Comparison of ENCODE assay signal across 8 cellular contexts in the genomic region with DNA sequence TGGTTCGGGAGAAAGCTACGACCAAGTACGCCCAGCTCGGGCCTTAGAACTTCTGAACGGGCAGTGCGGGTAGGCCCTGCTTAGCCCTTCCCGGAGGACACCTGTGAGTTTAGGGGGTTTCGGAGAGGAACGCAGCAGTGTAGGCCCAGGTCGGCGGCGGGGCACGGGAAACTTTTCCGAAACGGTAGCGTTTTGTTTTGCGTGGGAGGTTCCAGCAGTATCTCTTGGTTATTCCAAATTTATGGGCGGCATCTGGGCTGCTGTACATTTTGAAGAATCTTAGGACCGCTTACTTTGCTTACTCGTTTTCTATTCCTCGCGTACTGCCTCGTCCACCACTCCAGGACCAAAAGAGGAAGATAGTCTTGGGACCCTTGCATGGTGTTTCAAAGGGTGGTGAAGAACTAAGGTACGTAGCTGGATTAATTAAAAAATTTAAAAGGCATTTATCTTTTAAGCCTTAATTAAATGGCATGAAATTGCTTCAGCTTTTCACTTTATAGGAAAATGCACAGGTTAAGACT. TPM values are rescaled to one million over a fixed set of nuclear protein-coding genes. Genes with fewer than 3 reads are reported as not detected.
DNase-seq lines count a peak whose midpoint lies in the region; ATAC-seq and FAIRE-seq lines count a peak whose summit lies in the region.

No MANE protein-coding gene starts in this region.

- H3K27me3 ChIP-seq in right cardiac atrium (ENCODE audit: control insufficient read depth, insufficient read depth) (no peaks in the 10 kb centered on the region), small intestine (ENCODE audit: control insufficient read depth in 2 of 2, insufficient read depth in 2 of 2, low read length in 2 of 2) (no peaks in the 10 kb centered on the region)

- peaks cover 46% of the 10 kb centered on the region for H3K36me3 Mint-ChIP-seq in activated CD8-positive, alpha-beta T cell treated with anti-CD3 and anti-CD28 coated beads, Interleukin-2, amount 10 ng/mL, durations not matched to agents 7 days and 5 days (ENCODE audit: low read depth)

- no peak for FAIRE-seq in small intestine (lab: Jason Lieb, UNC)

- peak overlapping the region; percentile 97 for H3K27ac Mint-ChIP-seq in activated CD8-positive, alpha-beta T cell treated with anti-CD3 and anti-CD28 coated beads, Interleukin-2, amount 10 ng/mL, durations not matched to agents 7 days and 5 days

- no peaks in the 10 kb centered on the region for H3K9me3 ChIP-seq in right cardiac atrium (ENCODE audit: control insufficient read depth, low read length)
- H3K9me3 ChIP-seq in small intestine (ENCODE audit: control insufficient read depth, low read depth): no peaks in the 10 kb centered on the region

- no peaks in the 10 kb centered on the region for H3K36me3 ChIP-seq in small intestine (ENCODE audit: control insufficient read depth in 2 of 2, insufficient read depth in 2 of 2, low read length in 2 of 2)

- intact Hi-C loops in right cardiac atrium (cut with DNase I): no loop called here

- peak; percentile 9 for DNase-seq in activated CD8-positive, alpha-beta memory T cell treated with anti-CD3 and anti-CD28 coated beads, Interleukin-2, amount 50 U/mL, for 24 hours (ENCODE audit: extremely low read depth)
- no peak for DNase-seq in activated CD8-positive, alpha-beta memory T cell treated with anti-CD3 and anti-CD28 coated beads, Interleukin-2, amount 50 U/mL, for 48 hours
- no peak for DNase-seq in activated CD8-positive, alpha-beta T cell treated with anti-CD3 and anti-CD28 coated beads, Interleukin-2, amount 10 ng/mL, durations not matched to agents 7 days and 5 days
- DNase-seq in right cardiac atrium (no peak), small intestine (no peak), NCI-H1092 (lab: John Stamatoyannopoulos, UW) (no peak)
- no peak for DNase-seq in stimulated activated CD4-positive, alpha-beta T cell treated with anti-CD3 and anti-CD28 coated beads, Interleukin-12 subunit alpha, Interleukin-12 subunit beta, amount 100 ng/mL, for 4 hours

- H3K9me3 Mint-ChIP-seq in activated CD8-positive, alpha-beta T cell treated with anti-CD3 and anti-CD28 coated beads, Interleukin-2, amount 10 ng/mL, durations not matched to agents 7 days and 5 days (ENCODE audit: insufficient read depth): peaks cover 17% of the 10 kb centered on the region

- H3K27ac ChIP-seq in right cardiac atrium (ENCODE audit: low read length) (peak overlapping the region; percentile 99), small intestine (ENCODE audit: low read depth in 1 of 2, low read length in 1 of 2) (peak overlapping the region; percentile 93 to 96)

- ATAC-seq in HG03159 (IDR thresholded peaks at IDR 0.05; ENCODE audit: unreplicated experiment): peak; percentile 22
- ATAC-seq in activated CD8-positive, alpha-beta T cell treated with anti-CD3 and anti-CD28 coated beads, Interleukin-2, amount 10 ng/mL, durations not matched to agents 7 days and 5 days: no peak
- ATAC-seq in right cardiac atrium: peak; percentile 14 to 16

- POLR2A ChIA-PET in activated CD8-positive, alpha-beta T cell treated with anti-CD3 and anti-CD28 coated beads, Interleukin-2, amount 10 ng/mL, durations not matched to agents 7 days and 5 days (lab: Charles Lee): interaction anchor here (0.6 to 1.4 kb wide), 7 partner anchors 16 to 1394 kb away, joined by 3 to 5 read pairs (median 3); a partner anchor contains a TSS

- H3K4me3 Mint-ChIP-seq in activated CD8-positive, alpha-beta T cell treated with anti-CD3 and anti-CD28 coated beads, Interleukin-2, amount 10 ng/mL, durations not matched to agents 7 days and 5 days: peak overlapping the region; percentile 98

- CTCF ChIA-PET in activated CD8-positive, alpha-beta T cell treated with anti-CD3 and anti-CD28 coated beads, Interleukin-2, amount 10 ng/mL, durations not matched to agents 7 days and 5 days (lab: Charles Lee): interaction anchor here (0.9 kb wide), 1 partner anchor 99 kb away, joined by 3 read pairs; a partner anchor contains a TSS

- H3K4me1 ChIP-seq in right cardiac atrium (ENCODE audit: control insufficient read depth, insufficient read depth, low read length): no peaks in the 10 kb centered on the region
- H3K4me1 ChIP-seq in small intestine (ENCODE audit: control insufficient read depth in 2 of 2, insufficient read depth in 1 of 2, low read depth in 1 of 2, low read length in 1 of 2): peaks cover 0 to 5% of the 10 kb centered on the region in 2 donors

- no peaks in the 10 kb centered on the region for H3K27me3 Mint-ChIP-seq in activated CD8-positive, alpha-beta T cell treated with anti-CD3 and anti-CD28 coated beads, Interleukin-2, amount 10 ng/mL, durations not matched to agents 7 days and 5 days (ENCODE audit: low read depth)

- H3K4me1 Mint-ChIP-seq in activated CD8-positive, alpha-beta T cell treated with anti-CD3 and anti-CD28 coated beads, Interleukin-2, amount 10 ng/mL, durations not matched to agents 7 days and 5 days (ENCODE audit: low read depth): peaks cover 36% of the 10 kb centered on the region

- H3K4me3 ChIP-seq in right cardiac atrium (ENCODE audit: low read length) (peak overlapping the region; percentile 100), small intestine (ENCODE audit: low read depth in 1 of 2, low read length in 2 of 2) (peak overlapping the region; percentile 71 to 94)

- WGBS in right cardiac atrium: under 1% methylated on average over 24 of the region's 24 CpGs
- 0 to 1% (median 0%) methylated on average over 24 of the region's 24 CpGs for WGBS in small intestine, 3 donors

RNA-seq across cellular contexts. Expression of a gene that starts 0.5 kb away (rescaled TPM):
- 10 to 100 TPM; 73.5 to 78.7 TPM for total RNA-seq in activated CD8-positive, alpha-beta T cell treated with anti-CD3 and anti-CD28 coated beads, Interleukin-2, amount 10 ng/mL, durations not matched to agents 7 days and 5 days
- total RNA-seq in right cardiac atrium: 10 to 100 TPM; 29.9 to 38.7 (median 33.7) TPM
- polyA plus RNA-seq in right cardiac atrium: 12.3 TPM
- 10 to 100 TPM; 13.8 to 26.8 (median 19.1) TPM for polyA plus RNA-seq in small intestine
